In the genomic region with DNA sequence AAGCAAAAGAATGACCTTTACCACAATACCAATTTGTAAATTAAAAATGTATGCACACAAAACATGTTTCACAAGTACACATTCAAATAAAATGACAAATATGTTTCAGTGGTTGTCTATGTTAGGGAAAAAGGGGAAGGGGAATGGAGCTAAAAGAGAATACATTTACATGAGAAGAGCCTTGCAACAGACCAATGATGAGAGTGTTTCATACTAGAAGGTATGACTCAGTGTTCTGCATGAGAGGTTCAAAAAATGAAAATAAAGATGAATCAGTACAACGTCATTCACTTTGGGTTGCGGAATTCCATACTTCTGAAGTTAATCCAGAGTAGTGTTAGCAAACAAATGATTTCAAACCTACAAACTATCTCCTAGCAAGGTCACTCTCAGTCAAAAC, we compare ENCODE assay signal across 11 cellular contexts. TPM values are rescaled to one million over a fixed set of nuclear protein-coding genes. Genes with fewer than 3 reads are reported as not detected.
DNase-seq lines count a peak whose midpoint lies in the region; ATAC-seq and TF ChIP-seq lines count a peak whose summit lies in the region.
"Had no signal": no experiment of that assay in that cellular context is flagged by ENCODE, and none has a peak within 500 bp of the region (broad histone marks: within the 10 kb centered on the region; RNA-seq: fewer than 3 reads in every experiment).

No MANE protein-coding gene starts in this region.

- DNase-seq in BJ (ENCODE audit: low read depth) (peak; percentile 66), SJSA1 (ENCODE audit: low read depth in 1 of 2, low spot score in 2 of 2) (peak in 1 of 2 experiments; percentile 44), hepatocyte (ENCODE audit: low spot score) (peak; percentile 7), colonic mucosa (no peak), gastrocnemius medialis (no peak)
- no peak for DNase-seq in stimulated activated naive CD8-positive, alpha-beta T cell treated with anti-CD3 and anti-CD28 coated beads, Interleukin-15, amount 100 ng/mL, for 72 hours
- DNase-seq in activated CD8-positive, alpha-beta T cell treated with anti-CD3 and anti-CD28 coated beads, Interleukin-2, amount 10 ng/mL, durations not matched to agents 7 days and 5 days = no peak
- DNase-seq: activated CD4-positive, alpha-beta memory T cell treated with anti-CD3 and anti-CD28 coated beads, Interleukin-2, amount 10 ng/mL, durations not matched to agents 7 days and 5 days; GOT3; naive thymus-derived CD8-positive, alpha-beta T cell had no signal

- H3K9me3 ChIP-seq in SJSA1 (replicated peaks) = no peaks in the 10 kb centered on the region
- H3K9me3 ChIP-seq in hepatocyte (ENCODE audit: low read depth) = no peaks in the 10 kb centered on the region
- no peaks in the 10 kb centered on the region for H3K9me3 ChIP-seq in colonic mucosa
- H3K9me3 ChIP-seq in gastrocnemius medialis = no peaks in the 10 kb centered on the region

- peaks cover 24% of the 10 kb centered on the region for H3K4me1 ChIP-seq in SJSA1 (replicated peaks)
- peaks cover 8% of the 10 kb centered on the region for H3K4me1 ChIP-seq in hepatocyte (ENCODE audit: insufficient read depth)
- no peaks in the 10 kb centered on the region for H3K4me1 ChIP-seq in colonic mucosa
- H3K4me1 ChIP-seq in gastrocnemius medialis = no peaks in the 10 kb centered on the region

- H3K27me3 Mint-ChIP-seq in stimulated activated naive CD8-positive, alpha-beta T cell treated with anti-CD3 and anti-CD28 coated beads, Interleukin-15, amount 100 ng/mL, for 72 hours = no peaks in the 10 kb centered on the region
- no peaks in the 10 kb centered on the region for H3K27me3 Mint-ChIP-seq in activated CD8-positive, alpha-beta T cell treated with anti-CD3 and anti-CD28 coated beads, Interleukin-2, amount 10 ng/mL, durations not matched to agents 7 days and 5 days (ENCODE audit: low read depth)
- H3K27me3 Mint-ChIP-seq: activated CD4-positive, alpha-beta memory T cell treated with anti-CD3 and anti-CD28 coated beads, Interleukin-2, amount 10 ng/mL, durations not matched to agents 7 days and 5 days; naive thymus-derived CD8-positive, alpha-beta T cell had no signal

- CTCF ChIA-PET in BJ (lab: Yijun Ruan, JAX) = interaction anchor here (1.3 kb wide), 1 partner anchor 8 kb away, joined by 3 read pairs; no protein-coding TSS in a partner anchor
- CTCF ChIA-PET in activated CD8-positive, alpha-beta T cell treated with anti-CD3 and anti-CD28 coated beads, Interleukin-2, amount 10 ng/mL, durations not matched to agents 7 days and 5 days (lab: Charles Lee) = no interaction called here

- no peak overlapping the region for H2AFZ ChIP-seq in hepatocyte

- no peak overlapping the region for H3K4me3 Mint-ChIP-seq in stimulated activated naive CD8-positive, alpha-beta T cell treated with anti-CD3 and anti-CD28 coated beads, Interleukin-15, amount 100 ng/mL, for 72 hours
- H3K4me3 Mint-ChIP-seq in activated CD8-positive, alpha-beta T cell treated with anti-CD3 and anti-CD28 coated beads, Interleukin-2, amount 10 ng/mL, durations not matched to agents 7 days and 5 days = no peak overlapping the region
- H3K4me3 Mint-ChIP-seq: activated CD4-positive, alpha-beta memory T cell treated with anti-CD3 and anti-CD28 coated beads, Interleukin-2, amount 10 ng/mL, durations not matched to agents 7 days and 5 days; naive thymus-derived CD8-positive, alpha-beta T cell had no signal

- H3K79me2 ChIP-seq in hepatocyte = no peaks in the 10 kb centered on the region

- no peak overlapping the region for H3K9ac ChIP-seq in colonic mucosa (ENCODE audit: low read depth in 2 of 2, low read length in 2 of 2)

- no peaks in the 10 kb centered on the region for H3K36me3 ChIP-seq in BJ (ENCODE audit: control insufficient read depth, insufficient read depth, low read length)
- no peaks in the 10 kb centered on the region for H3K36me3 ChIP-seq in SJSA1
- H3K36me3 ChIP-seq in hepatocyte (replicated peaks; ENCODE audit: insufficient read depth, low read depth) = no peaks in the 10 kb centered on the region
- H3K36me3 ChIP-seq in colonic mucosa = no peaks in the 10 kb centered on the region
- H3K36me3 ChIP-seq in gastrocnemius medialis = no peaks in the 10 kb centered on the region

- no peak overlapping the region for H3K4me3 ChIP-seq in BJ (ENCODE audit: low read depth, low read length)
- H3K4me3 ChIP-seq in SJSA1 = no peak overlapping the region
- no peak overlapping the region for H3K4me3 ChIP-seq in hepatocyte
- no peak overlapping the region for H3K4me3 ChIP-seq in colonic mucosa
- no peak overlapping the region for H3K4me3 ChIP-seq in gastrocnemius medialis

- H3K36me3 Mint-ChIP-seq in activated CD8-positive, alpha-beta T cell treated with anti-CD3 and anti-CD28 coated beads, Interleukin-2, amount 10 ng/mL, durations not matched to agents 7 days and 5 days (ENCODE audit: low read depth) = peaks cover 2% of the 10 kb centered on the region

- H3K27ac Mint-ChIP-seq in stimulated activated naive CD8-positive, alpha-beta T cell treated with anti-CD3 and anti-CD28 coated beads, Interleukin-15, amount 100 ng/mL, for 72 hours = no peak overlapping the region
- no peak overlapping the region for H3K27ac Mint-ChIP-seq in activated CD8-positive, alpha-beta T cell treated with anti-CD3 and anti-CD28 coated beads, Interleukin-2, amount 10 ng/mL, durations not matched to agents 7 days and 5 days
- H3K27ac Mint-ChIP-seq: activated CD4-positive, alpha-beta memory T cell treated with anti-CD3 and anti-CD28 coated beads, Interleukin-2, amount 10 ng/mL, durations not matched to agents 7 days and 5 days had no signal

- H3K27ac ChIP-seq in SJSA1 (peak overlapping the region; percentile 26), hepatocyte (peak overlapping the region; percentile 48), colonic mucosa (no peak overlapping the region), gastrocnemius medialis (no peak overlapping the region)

- intact Hi-C loops in colonic mucosa (cut with DNase I) = no loop called here
- intact Hi-C loops in gastrocnemius medialis (cut with DNase I; ENCODE audit: low total_unique reads) = no loop called here

- no peak for TF ChIP-seq CTCF in BJ (IDR thresholded peaks at IDR 0.05; ENCODE audit: insufficient read depth, low read depth, low read length)
- no peak for TF ChIP-seq CTCF in hepatocyte (IDR thresholded peaks at IDR 0.05; ENCODE audit: poor library complexity)
- no peak for TF ChIP-seq CTCF in colonic mucosa (IDR thresholded peaks at IDR 0.05)
- no peak for TF ChIP-seq CTCF in gastrocnemius medialis (IDR thresholded peaks at IDR 0.05 in 4 of 5, conservative IDR thresholded peaks at IDR 0.05 in 1 of 5)

- 46% methylated on average over 2 of the region's 2 CpGs for WGBS in hepatocyte (ENCODE audit: low lambda C conversion rate, missing lambda C conversion rate)

- peak; percentile 43 for ATAC-seq in HG02642 (IDR thresholded peaks at IDR 0.05; ENCODE audit: poor library complexity, unreplicated experiment)
- ATAC-seq in gastrocnemius medialis = no peak
- no peak for ATAC-seq in stimulated activated naive CD8-positive, alpha-beta T cell treated with anti-CD3 and anti-CD28 coated beads, Interleukin-15, amount 100 ng/mL, for 72 hours
- no peak for ATAC-seq in activated CD8-positive, alpha-beta T cell treated with anti-CD3 and anti-CD28 coated beads, Interleukin-2, amount 10 ng/mL, durations not matched to agents 7 days and 5 days
- ATAC-seq: naive thymus-derived CD8-positive, alpha-beta T cell had no signal

- H3K27me3 ChIP-seq in BJ (ENCODE audit: control insufficient read depth, insufficient read depth, low read length) (no peaks in the 10 kb centered on the region), SJSA1 (replicated peaks) (no peaks in the 10 kb centered on the region), hepatocyte (no peaks in the 10 kb centered on the region), colonic mucosa (no peaks in the 10 kb centered on the region), gastrocnemius medialis (no peaks in the 10 kb centered on the region)

- H3K9me2 ChIP-seq in hepatocyte (replicated peaks; ENCODE audit: insufficient read depth) = no peaks in the 10 kb centered on the region

- H3K9me3 Mint-ChIP-seq in stimulated activated naive CD8-positive, alpha-beta T cell treated with anti-CD3 and anti-CD28 coated beads, Interleukin-15, amount 100 ng/mL, for 72 hours = no peaks in the 10 kb centered on the region
- no peaks in the 10 kb centered on the region for H3K9me3 Mint-ChIP-seq in activated CD8-positive, alpha-beta T cell treated with anti-CD3 and anti-CD28 coated beads, Interleukin-2, amount 10 ng/mL, durations not matched to agents 7 days and 5 days (ENCODE audit: insufficient read depth)
- H3K9me3 Mint-ChIP-seq: activated CD4-positive, alpha-beta memory T cell treated with anti-CD3 and anti-CD28 coated beads, Interleukin-2, amount 10 ng/mL, durations not matched to agents 7 days and 5 days; naive thymus-derived CD8-positive, alpha-beta T cell had no signal

- H3K4me1 Mint-ChIP-seq in stimulated activated naive CD8-positive, alpha-beta T cell treated with anti-CD3 and anti-CD28 coated beads, Interleukin-15, amount 100 ng/mL, for 72 hours = no peaks in the 10 kb centered on the region
- peaks cover 8% of the 10 kb centered on the region for H3K4me1 Mint-ChIP-seq in activated CD8-positive, alpha-beta T cell treated with anti-CD3 and anti-CD28 coated beads, Interleukin-2, amount 10 ng/mL, durations not matched to agents 7 days and 5 days (ENCODE audit: low read depth)

- no peaks in the 10 kb centered on the region for H4K20me1 ChIP-seq in hepatocyte (ENCODE audit: insufficient read depth, poor library complexity, severe bottlenecking)

- no peak for TF ChIP-seq POLR2A in gastrocnemius medialis (IDR thresholded peaks at IDR 0.05)

- in situ Hi-C loops in gastrocnemius medialis (cut with MboI; ENCODE audit: low sequenced_read_pairs in 4 of 4) = no loop called here

- H3K4me2 ChIP-seq in hepatocyte = no peak overlapping the region

- POLR2A ChIA-PET in BJ (lab: Charles Lee) = no interaction called here
- POLR2A ChIA-PET in activated CD8-positive, alpha-beta T cell treated with anti-CD3 and anti-CD28 coated beads, Interleukin-2, amount 10 ng/mL, durations not matched to agents 7 days and 5 days (lab: Charles Lee) = no interaction called here

RNA-seq across cellular contexts. Expression of a gene that starts 51.7 kb away (rescaled TPM):
- polyA plus RNA-seq in BJ (2011; rRNA removed) (0.93 and 1.8 TPM in 2 replicates), hepatocyte (7.2 and 7.6 TPM in 2 replicates)
- polyA minus RNA-seq in BJ (2011; rRNA and poly(A)+ RNA removed) = 0.81 and 1.5 TPM in 2 replicates
- 5.1 and 8.4 TPM in 2 replicates for total RNA-seq in SJSA1 (2014; rRNA removed; shearing (Covaris generic))
- total RNA-seq in hepatocyte (9.8 and 15.9 TPM in 2 replicates), colonic mucosa (1 to 10 TPM; 8.3 to 9.8 TPM), gastrocnemius medialis (10 to 100 TPM; 10.5 to 28.7 (median 13.7) TPM)
- total RNA-seq in activated CD8-positive, alpha-beta T cell treated with anti-CD3 and anti-CD28 coated beads, Interleukin-2, amount 10 ng/mL, durations not matched to agents 7 days and 5 days = 1 to 10 TPM; 5.0 to 7.6 TPM

RNA-seq across cellular contexts. Expression of a gene that starts 54.9 kb away (rescaled TPM):
- polyA plus RNA-seq in BJ (2011; rRNA removed) (44.9 and 48.2 TPM in 2 replicates), hepatocyte (172 and 189 TPM in 2 replicates)
- 23.6 and 25.9 TPM in 2 replicates for polyA minus RNA-seq in BJ (2011; rRNA and poly(A)+ RNA removed)
- total RNA-seq in SJSA1 (2014; rRNA removed; shearing (Covaris generic)) = 8.5 and 13.4 TPM in 2 replicates
- total RNA-seq in hepatocyte (82.4 and 101 TPM in 2 replicates), colonic mucosa (10 to 100 TPM in 1 of 2 donors, 1 to 10 TPM in 1; 7.6 to 15.9 TPM), gastrocnemius medialis (10 to 100 TPM in 3 of 4 donors, 1 to 10 TPM in 1; 8.6 to 48.3 (median 36.6) TPM)
- 1 to 10 TPM; 1.2 to 1.5 TPM for total RNA-seq in activated CD8-positive, alpha-beta T cell treated with anti-CD3 and anti-CD28 coated beads, Interleukin-2, amount 10 ng/mL, durations not matched to agents 7 days and 5 days
- total RNA-seq: naive thymus-derived CD8-positive, alpha-beta T cell had no signal
- polyA plus RNA-seq: naive thymus-derived CD8-positive, alpha-beta T cell had no signal

Comparison
In these comparisons a context has a peak if more than half of its experiments do, and no peak if none do; other contexts are left out.
1. DNase-seq: peak in BJ (single experiment) and hepatocyte (single experiment); none in colonic mucosa (single experiment), gastrocnemius medialis (0 of 2), stimulated activated naive CD8-positive, alpha-beta T cell treated with anti-CD3 and anti-CD28 coated beads, Interleukin-15, amount 100 ng/mL, for 72 hours (0 of 2) and activated CD8-positive, alpha-beta T cell treated with anti-CD3 and anti-CD28 coated beads, Interleukin-2, amount 10 ng/mL, durations not matched to agents 7 days and 5 days (single experiment).
2. H3K27ac ChIP-seq: peak in SJSA1 (single experiment) and hepatocyte (single experiment); none in colonic mucosa (single experiment) and gastrocnemius medialis (0 of 4).